In the genomic region with DNA sequence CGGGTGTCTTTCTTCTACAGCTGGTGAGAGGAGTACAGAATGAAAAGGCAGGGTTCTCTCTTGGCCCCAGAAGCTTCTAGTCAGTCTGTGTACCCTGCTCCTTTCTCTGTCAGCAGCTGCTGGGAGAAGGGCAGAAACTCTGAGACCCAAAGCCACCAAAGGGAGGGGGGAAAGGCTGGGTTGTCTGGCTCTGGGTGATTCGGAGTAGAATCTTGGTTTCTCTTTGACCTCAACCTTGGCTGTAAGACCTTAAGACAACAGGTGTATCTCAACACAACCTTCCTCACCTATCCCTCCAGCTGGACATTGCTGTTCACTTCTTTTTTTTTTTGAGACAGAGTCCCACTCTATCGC, we compare ENCODE assay signal across 8 cellular contexts. TPM values are rescaled to one million over a fixed set of nuclear protein-coding genes. Genes with fewer than 3 reads are reported as not detected.
DNase-seq lines count a peak whose midpoint lies in the region; ATAC-seq, FAIRE-seq and TF ChIP-seq lines count a peak whose summit lies in the region.

No MANE protein-coding gene starts in this region.

- WGBS in thymus, result 35% methylated on average over 3 of the region's 3 CpGs

- H3K27ac ChIP-seq in mucosa of rectum (ENCODE audit: low read depth in 2 of 2, low read length in 2 of 2), result peak overlapping the region; percentile 82 to 92
- peak overlapping the region; percentile 86 for H3K27ac ChIP-seq in thymus (ENCODE audit: low read depth)

- no peaks in the 10 kb centered on the region for H3K9me3 ChIP-seq in mucosa of rectum (ENCODE audit: control insufficient read depth in 2 of 2, low read length in 2 of 2)
- no peaks in the 10 kb centered on the region for H3K9me3 ChIP-seq in thymus (ENCODE audit: control insufficient read depth)

- no peak for FAIRE-seq in frontal cortex (lab: Jason Lieb, UNC)

- H3K36me3 ChIP-seq in mucosa of rectum (ENCODE audit: control insufficient read depth in 2 of 2, insufficient read depth in 2 of 2, low read length in 2 of 2) (no peaks in the 10 kb centered on the region), thymus (ENCODE audit: control insufficient read depth, insufficient read depth) (no peaks in the 10 kb centered on the region)

- no peaks in the 10 kb centered on the region for H3K9me3 Mint-ChIP-seq in activated T-cell treated with anti-CD3 and anti-CD28 coated beads, Interleukin-2, amount 50 U/mL, for 24 hours
- H3K9me3 Mint-ChIP-seq in activated T-cell treated with anti-CD3 and anti-CD28 coated beads, Interleukin-2, amount 50 U/mL, for 4 hours, result no peaks in the 10 kb centered on the region
- H3K9me3 Mint-ChIP-seq in activated naive CD8-positive, alpha-beta T cell treated with anti-CD3 and anti-CD28 coated beads, Interleukin-2, amount 10 ng/mL, durations not matched to agents 7 days and 5 days, result no peaks in the 10 kb centered on the region
- no peaks in the 10 kb centered on the region for H3K9me3 Mint-ChIP-seq in chondrocyte (ENCODE audit: low read depth)

- ATAC-seq in activated T-cell treated with anti-CD3 and anti-CD28 coated beads, Interleukin-2, amount 50 U/mL, for 4 hours, result no peak
- no peak for ATAC-seq in activated naive CD8-positive, alpha-beta T cell treated with anti-CD3 and anti-CD28 coated beads, Interleukin-2, amount 10 ng/mL, durations not matched to agents 7 days and 5 days (ENCODE audit: low read depth)
- ATAC-seq in GM18498 (IDR thresholded peaks at IDR 0.05; ENCODE audit: unreplicated experiment), result no peak

- H3K4me3 ChIP-seq in mucosa of rectum (ENCODE audit: low read length in 2 of 2), result peak overlapping the region in 1 of 2 donors; percentile 8
- no peak overlapping the region for H3K4me3 ChIP-seq in thymus (ENCODE audit: low read length)

- no peak for DNase-seq in activated T-cell treated with anti-CD3 and anti-CD28 coated beads, Interleukin-2, amount 50 U/mL, for 24 hours
- no peak for DNase-seq in activated T-cell treated with anti-CD3 and anti-CD28 coated beads, Interleukin-2, amount 50 U/mL, for 4 hours
- no peak for DNase-seq in activated naive CD8-positive, alpha-beta T cell treated with anti-CD3 and anti-CD28 coated beads, Interleukin-2, amount 10 ng/mL, durations not matched to agents 7 days and 5 days
- DNase-seq in chondrocyte (ENCODE audit: low spot score) (no peak), frontal cortex (ENCODE audit: low spot score in 2 of 2) (no peak)

- peaks cover 92% of the 10 kb centered on the region for H3K4me1 Mint-ChIP-seq in activated T-cell treated with anti-CD3 and anti-CD28 coated beads, Interleukin-2, amount 50 U/mL, for 24 hours (ENCODE audit: low read depth)
- peaks cover 91% of the 10 kb centered on the region for H3K4me1 Mint-ChIP-seq in activated T-cell treated with anti-CD3 and anti-CD28 coated beads, Interleukin-2, amount 50 U/mL, for 4 hours (ENCODE audit: low read depth)
- H3K4me1 Mint-ChIP-seq in activated naive CD8-positive, alpha-beta T cell treated with anti-CD3 and anti-CD28 coated beads, Interleukin-2, amount 10 ng/mL, durations not matched to agents 7 days and 5 days, result peaks cover 70% of the 10 kb centered on the region
- peaks cover 65% of the 10 kb centered on the region for H3K4me1 Mint-ChIP-seq in chondrocyte (ENCODE audit: low read depth)

- TF ChIP-seq CTCF in chondrocyte (IDR thresholded peaks at IDR 0.05), result no peak

- peaks cover 11% of the 10 kb centered on the region for H3K36me3 Mint-ChIP-seq in activated T-cell treated with anti-CD3 and anti-CD28 coated beads, Interleukin-2, amount 50 U/mL, for 24 hours (ENCODE audit: low read depth)
- peaks cover under 1% of the 10 kb centered on the region for H3K36me3 Mint-ChIP-seq in activated T-cell treated with anti-CD3 and anti-CD28 coated beads, Interleukin-2, amount 50 U/mL, for 4 hours (ENCODE audit: insufficient read depth)
- no peaks in the 10 kb centered on the region for H3K36me3 Mint-ChIP-seq in activated naive CD8-positive, alpha-beta T cell treated with anti-CD3 and anti-CD28 coated beads, Interleukin-2, amount 10 ng/mL, durations not matched to agents 7 days and 5 days
- H3K36me3 Mint-ChIP-seq in chondrocyte (ENCODE audit: low read depth), result no peaks in the 10 kb centered on the region

- no peak overlapping the region for H3K4me3 Mint-ChIP-seq in activated T-cell treated with anti-CD3 and anti-CD28 coated beads, Interleukin-2, amount 50 U/mL, for 24 hours
- no peak overlapping the region for H3K4me3 Mint-ChIP-seq in activated T-cell treated with anti-CD3 and anti-CD28 coated beads, Interleukin-2, amount 50 U/mL, for 4 hours
- no peak overlapping the region for H3K4me3 Mint-ChIP-seq in activated naive CD8-positive, alpha-beta T cell treated with anti-CD3 and anti-CD28 coated beads, Interleukin-2, amount 10 ng/mL, durations not matched to agents 7 days and 5 days
- no peak overlapping the region for H3K4me3 Mint-ChIP-seq in chondrocyte (ENCODE audit: unreplicated experiment)

- no peaks in the 10 kb centered on the region for H3K27me3 Mint-ChIP-seq in activated T-cell treated with anti-CD3 and anti-CD28 coated beads, Interleukin-2, amount 50 U/mL, for 24 hours
- H3K27me3 Mint-ChIP-seq in activated T-cell treated with anti-CD3 and anti-CD28 coated beads, Interleukin-2, amount 50 U/mL, for 4 hours (ENCODE audit: low read depth), result no peaks in the 10 kb centered on the region
- peaks cover 12% of the 10 kb centered on the region for H3K27me3 Mint-ChIP-seq in activated naive CD8-positive, alpha-beta T cell treated with anti-CD3 and anti-CD28 coated beads, Interleukin-2, amount 10 ng/mL, durations not matched to agents 7 days and 5 days
- H3K27me3 Mint-ChIP-seq in chondrocyte (ENCODE audit: low read depth), result no peaks in the 10 kb centered on the region

- H3K27me3 ChIP-seq in mucosa of rectum (ENCODE audit: control insufficient read depth in 2 of 2, insufficient read depth in 2 of 2, low read length in 2 of 2) (no peaks in the 10 kb centered on the region), thymus (ENCODE audit: control insufficient read depth, insufficient read depth) (no peaks in the 10 kb centered on the region)

- POLR2A ChIA-PET in activated naive CD8-positive, alpha-beta T cell treated with anti-CD3 and anti-CD28 coated beads, Interleukin-2, amount 10 ng/mL, durations not matched to agents 7 days and 5 days (lab: Charles Lee), result interaction anchor here (0.7 to 1.7 kb wide), 3 partner anchors 9 to 121 kb away, joined by 3 to 10 read pairs (median 3); no protein-coding TSS in a partner anchor

- peak overlapping the region; percentile 39 for H3K27ac Mint-ChIP-seq in activated T-cell treated with anti-CD3 and anti-CD28 coated beads, Interleukin-2, amount 50 U/mL, for 24 hours
- peak overlapping the region; percentile 60 for H3K27ac Mint-ChIP-seq in activated naive CD8-positive, alpha-beta T cell treated with anti-CD3 and anti-CD28 coated beads, Interleukin-2, amount 10 ng/mL, durations not matched to agents 7 days and 5 days
- no peak overlapping the region for H3K27ac Mint-ChIP-seq in chondrocyte (ENCODE audit: unreplicated experiment)

- H3K9ac ChIP-seq in mucosa of rectum (ENCODE audit: low read depth in 1 of 2, low read length in 2 of 2), result peak overlapping the region; percentile 45 to 68

- peaks cover 80 to 81% of the 10 kb centered on the region in 2 donors for H3K4me1 ChIP-seq in mucosa of rectum (ENCODE audit: control insufficient read depth in 2 of 2, insufficient read depth in 2 of 2, low read length in 2 of 2)
- H3K4me1 ChIP-seq in thymus (ENCODE audit: control insufficient read depth, insufficient read depth, low read length), result peaks cover 79% of the 10 kb centered on the region

RNA-seq across cellular contexts. Expression of a gene that starts 3.3 kb away (rescaled TPM):
- 10 to 100 TPM; 12.6 to 16.0 (median 13.7) TPM for total RNA-seq in activated T-cell treated with anti-CD3 and anti-CD28 coated beads, Interleukin-2, amount 50 U/mL, for 4 hours
- total RNA-seq in activated naive CD8-positive, alpha-beta T cell treated with anti-CD3 and anti-CD28 coated beads, Interleukin-2, amount 10 ng/mL, durations not matched to agents 7 days and 5 days, result 1 to 10 TPM; 5.0 to 5.8 TPM
- 3.2 TPM for polyA plus RNA-seq in thymus
- total RNA-seq in chondrocyte, result 5.9 to 7.9 TPM (median 6.6 TPM) in 3 replicates
- under 0.01 TPM for total RNA-seq in frontal cortex

RNA-seq across cellular contexts. Expression of a gene that starts 18.1 kb away (rescaled TPM):
- total RNA-seq in activated T-cell treated with anti-CD3 and anti-CD28 coated beads, Interleukin-2, amount 50 U/mL, for 4 hours, result 10 to 100 TPM; 63.3 to 68.5 (median 64.1) TPM
- 100 to 1,000 TPM; 107 to 110 TPM for total RNA-seq in activated naive CD8-positive, alpha-beta T cell treated with anti-CD3 and anti-CD28 coated beads, Interleukin-2, amount 10 ng/mL, durations not matched to agents 7 days and 5 days
- 126 TPM for polyA plus RNA-seq in thymus
- total RNA-seq in chondrocyte (86.8 to 103 TPM (median 96.2 TPM) in 3 replicates), frontal cortex (81.5 TPM)

RNA-seq across cellular contexts. Expression of a gene that starts 36.6 kb away (rescaled TPM):
- 100 to 1,000 TPM; 100 to 108 (median 103) TPM for total RNA-seq in activated T-cell treated with anti-CD3 and anti-CD28 coated beads, Interleukin-2, amount 50 U/mL, for 4 hours
- 100 to 1,000 TPM; 100 to 101 TPM for total RNA-seq in activated naive CD8-positive, alpha-beta T cell treated with anti-CD3 and anti-CD28 coated beads, Interleukin-2, amount 10 ng/mL, durations not matched to agents 7 days and 5 days
- 38.3 TPM for polyA plus RNA-seq in thymus
- total RNA-seq in chondrocyte (70.2 to 78.3 TPM (median 70.6 TPM) in 3 replicates), frontal cortex (38.3 TPM)

RNA-seq across cellular contexts. Expression of a gene that starts 41.0 kb away (rescaled TPM):
- total RNA-seq in activated T-cell treated with anti-CD3 and anti-CD28 coated beads, Interleukin-2, amount 50 U/mL, for 4 hours, result 10 to 100 TPM in 2 of 3 donors, 1 to 10 TPM in 1; 6.6 to 12.4 (median 10.3) TPM
- total RNA-seq in activated naive CD8-positive, alpha-beta T cell treated with anti-CD3 and anti-CD28 coated beads, Interleukin-2, amount 10 ng/mL, durations not matched to agents 7 days and 5 days, result 10 to 100 TPM; 19.9 to 20.3 TPM
- polyA plus RNA-seq in thymus, result 14.3 TPM
- total RNA-seq in chondrocyte (31.9 to 46.6 TPM (median 34.7 TPM) in 3 replicates), frontal cortex (90.5 TPM)

RNA-seq across cellular contexts. Expression of a gene that starts 49.5 kb away (rescaled TPM):
- total RNA-seq in activated T-cell treated with anti-CD3 and anti-CD28 coated beads, Interleukin-2, amount 50 U/mL, for 4 hours, result 100 to 1,000 TPM; 133 to 140 (median 134) TPM
- total RNA-seq in activated naive CD8-positive, alpha-beta T cell treated with anti-CD3 and anti-CD28 coated beads, Interleukin-2, amount 10 ng/mL, durations not matched to agents 7 days and 5 days, result 10 to 100 TPM; 87.0 to 89.9 TPM
- 49.5 TPM for polyA plus RNA-seq in thymus
- total RNA-seq in chondrocyte (54.4 to 94.3 TPM (median 57.7 TPM) in 3 replicates), frontal cortex (42.8 TPM)
